ENCODE assay signal across 21 cellular contexts in the genomic region with DNA sequence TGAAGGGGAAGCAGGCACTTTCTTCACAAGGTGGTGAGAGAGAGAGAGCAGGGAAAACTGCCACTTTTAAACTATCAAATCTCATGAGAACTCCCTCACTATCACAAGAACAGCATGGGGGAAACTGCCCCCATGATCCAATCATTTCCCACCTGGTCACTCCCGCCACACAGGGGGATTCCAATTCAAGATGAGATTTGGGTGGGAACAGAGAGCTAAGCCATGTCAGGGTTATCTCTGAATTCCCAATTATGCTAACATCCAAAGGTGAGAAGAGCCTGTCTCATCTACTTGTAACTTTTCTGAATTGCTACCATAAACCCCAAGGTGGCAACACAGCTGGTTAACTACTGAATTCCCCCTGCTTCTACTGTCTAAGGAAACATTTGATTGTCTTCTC.
DNase-seq lines count a peak whose midpoint lies in the region; ATAC-seq, FAIRE-seq and TF ChIP-seq lines count a peak whose summit lies in the region.
"Had no signal": no experiment of that assay in that cellular context is flagged by ENCODE, and none has a peak within 500 bp of the region (broad histone marks: within the 10 kb centered on the region; RNA-seq: fewer than 3 reads in every experiment).

No MANE protein-coding gene starts in this region.

- H3K9me2 ChIP-seq in PC-9 (ENCODE audit: insufficient read depth), result no peaks in the 10 kb centered on the region

- no peak overlapping the region for H3K4me2 ChIP-seq in mesendoderm (ENCODE audit: low read length)
- no peak overlapping the region for H3K4me2 ChIP-seq in PC-9
- H3K4me2 ChIP-seq: BLaER1 had no signal

- H3F3A ChIP-seq in PC-9 (ENCODE audit: insufficient read depth, low read depth), result no peaks in the 10 kb centered on the region

- peaks cover 2% of the 10 kb centered on the region for H3K4me1 ChIP-seq in mesendoderm (ENCODE audit: control insufficient read depth, low read depth, low read length)
- H3K4me1 ChIP-seq in PC-9 (replicated peaks; ENCODE audit: insufficient read depth), result no peaks in the 10 kb centered on the region
- H3K4me1 ChIP-seq: BLaER1, Caco-2 had no signal

- H3K27me3 ChIP-seq in mesendoderm (ENCODE audit: insufficient read depth, low read length, poor library complexity) (no peaks in the 10 kb centered on the region), PC-9 (ENCODE audit: insufficient read depth, low read depth) (no peaks in the 10 kb centered on the region)
- H3K27me3 ChIP-seq: BLaER1 had no signal

- H2BK120ac ChIP-seq in mesendoderm (ENCODE audit: low read depth, low read length), result no peak overlapping the region

- no peaks in the 10 kb centered on the region for H4K20me1 ChIP-seq in PC-9 (ENCODE audit: insufficient read depth)
- H4K20me1 ChIP-seq: BLaER1 had no signal

- no peaks in the 10 kb centered on the region for H3K9me3 ChIP-seq in PC-9 (ENCODE audit: insufficient read depth, low read depth)
- H3K9me3 ChIP-seq: BLaER1, Caco-2 had no signal

- DNase-seq in ELF-1 (ENCODE audit: low read depth, low spot score) (peak; percentile 18), SK-N-DZ (ENCODE audit: low spot score) (peak; percentile 1), mesendoderm (peak; percentile 97), HTR-8/SVneo (ENCODE audit: insufficient read length, low spot score) (no peak), PC-9 (no peak)
- DNase-seq: Caco-2; CD4-positive, CD25-positive, alpha-beta regulatory T cell; CD8-positive, alpha-beta T cell; DMS153; DND-41; GDM1; GM23248; H9 had no signal

- no peak overlapping the region for H4K8ac ChIP-seq in mesendoderm (ENCODE audit: low read depth, low read length)

- POLR2A ChIA-PET in PC-9 (lab: Charles Lee; ENCODE audit: unreplicated experiment), result no interaction called here

- no peak overlapping the region for H3K4me3 ChIP-seq in mesendoderm (ENCODE audit: low read length)
- H3K4me3 ChIP-seq in PC-9, result no peak overlapping the region
- H3K4me3 ChIP-seq: BLaER1, GM12878, GM23248 had no signal

- CTCF ChIA-PET in PC-9 (lab: Charles Lee), result no interaction called here

- WGBS in mesendoderm (ENCODE audit: extremely low coverage, insufficient coverage, low lambda C conversion rate), result no CpG with 5 or more reads among the region's 1 CpG

- no peaks in the 10 kb centered on the region for H3K79me1 ChIP-seq in mesendoderm (ENCODE audit: low read length)

- H2BK5ac ChIP-seq in mesendoderm (ENCODE audit: low read length), result no peak overlapping the region

- H2AFZ ChIP-seq in PC-9, result no peak overlapping the region
- H2AFZ ChIP-seq: GM23248 had no signal

- ATAC-seq in GM21717 (IDR thresholded peaks at IDR 0.05; ENCODE audit: unreplicated experiment), result no peak
- ATAC-seq: CD8-positive, alpha-beta T cell; GM12878; HCT116 had no signal

- no peak overlapping the region for H3K56ac ChIP-seq in mesendoderm (ENCODE audit: low read length)

- H3K23ac ChIP-seq in mesendoderm (ENCODE audit: low read length), result no peak overlapping the region

- H3K9ac ChIP-seq in mesendoderm (ENCODE audit: low read length), result no peak overlapping the region
- H3K9ac ChIP-seq: BLaER1, GM23248 had no signal

- no peak overlapping the region for H2AK5ac ChIP-seq in mesendoderm (ENCODE audit: low read length)

- no peak for TF ChIP-seq CTCF in PC-9 (conservative IDR thresholded peaks at IDR 0.05)

- no peaks in the 10 kb centered on the region for H3K79me2 ChIP-seq in mesendoderm (ENCODE audit: control insufficient read depth, insufficient read depth, low read length)
- no peaks in the 10 kb centered on the region for H3K79me2 ChIP-seq in PC-9 (ENCODE audit: low read depth)

- H3K36me3 ChIP-seq in mesendoderm (ENCODE audit: control insufficient read depth, insufficient read depth, low read length), result no peaks in the 10 kb centered on the region
- H3K36me3 ChIP-seq in PC-9 (ENCODE audit: low read depth), result no peaks in the 10 kb centered on the region
- H3K36me3 ChIP-seq: BLaER1 had no signal

- BruUV-seq in PC-9 (replicated peaks; lab: Mats Ljungman, UMichigan), result no TSS peak

- no peak overlapping the region for H3K4ac ChIP-seq in mesendoderm (ENCODE audit: low read depth, low read length)

- H3K18ac ChIP-seq in mesendoderm (ENCODE audit: low read length), result no peak overlapping the region

- H3K27ac ChIP-seq in mesendoderm (ENCODE audit: low read depth, low read length) (no peak overlapping the region), PC-9 (no peak overlapping the region)
- H3K27ac ChIP-seq: 22Rv1, BLaER1, C4-2B, GM23248 had no signal

- H2BK15ac ChIP-seq in mesendoderm (replicated peaks; ENCODE audit: low read depth), result no peak overlapping the region

- H4K5ac ChIP-seq in mesendoderm (ENCODE audit: low read length), result no peak overlapping the region

- FAIRE-seq in HTR-8/SVneo (lab: Jason Lieb, UNC), result no peak
- FAIRE-seq: A204.1, GM12878, GM18507 had no signal

- intact Hi-C loops in PC-9 (cut with micrococcal nuclease; ENCODE audit: unreplicated experiment), result no loop called here

Comparison
In these comparisons a context has a peak if more than half of its experiments do, and no peak if none do; other contexts are left out.
1. DNase-seq: peak in ELF-1 (single experiment), SK-N-DZ (single experiment) and mesendoderm (single experiment); none in HTR-8/SVneo (single experiment) and PC-9 (0 of 2).